ENCODE assay signal across 8 cellular contexts in genomic region chr1:32448186-32448772, GRCh38. TPM values are rescaled to one million over a fixed set of nuclear protein-coding genes. Genes with fewer than 3 reads are reported as not detected.
DNase-seq lines count a peak whose midpoint lies in the region; ATAC-seq, FAIRE-seq and TF ChIP-seq lines count a peak whose summit lies in the region.
"Not testable (repeated sequence)": the region's sequence is repeated elsewhere in the genome, so short reads cannot be mapped to it uniquely, and the experiment has no call there.

No MANE protein-coding gene starts in this region.

- peaks cover 13% of the 10 kb centered on the region for H3K9me3 ChIP-seq in mucosa of descending colon

- CTCF ChIA-PET in BJ (lab: Yijun Ruan, JAX), result interaction anchor here (0.6 to 1.8 kb wide), 10 partner anchors 9 to 428 kb away, joined by 3 to 8 read pairs (median 4); no protein-coding TSS in a partner anchor

- POLR2A ChIA-PET in BJ (lab: Charles Lee), result interaction anchor here (0.6 kb wide), 1 partner anchor 29 kb away, joined by 8 read pairs; no protein-coding TSS in a partner anchor

- intact Hi-C loops in mucosa of descending colon (cut with DNase I, micrococcal nuclease), result not testable (repeated sequence)

- peak; percentile 95 for FAIRE-seq in H54 (lab: Jason Lieb, UNC)

- not testable (repeated sequence) for ATAC-seq in mucosa of descending colon

- not testable (repeated sequence) for H3K27me3 ChIP-seq in BJ (ENCODE audit: control insufficient read depth, insufficient read depth, low read length)

- peak; percentile 83 for TF ChIP-seq CTCF in BJ (IDR thresholded peaks at IDR 0.05; ENCODE audit: insufficient read depth, low read depth, low read length)
- peak; percentile 89 for TF ChIP-seq CTCF in fibroblast of villous mesenchyme (IDR thresholded peaks at IDR 0.05; ENCODE audit: insufficient read depth, low read depth, low read length)
- peak; percentile 81 for TF ChIP-seq CTCF in mucosa of descending colon (IDR thresholded peaks at IDR 0.05)

- peak overlapping the region; percentile 16; the same call in 1 of the 2 replicates for H3K4me3 ChIP-seq in BJ (ENCODE audit: low read depth, low read length)
- peak overlapping the region; percentile 46 for H3K4me3 ChIP-seq in fibroblast of villous mesenchyme (ENCODE audit: low read depth, low read length)
- H3K4me3 ChIP-seq in mucosa of descending colon, result not testable (repeated sequence)

- not testable (repeated sequence) for H3K36me3 ChIP-seq in BJ (ENCODE audit: control insufficient read depth, insufficient read depth, low read length); mucosa of descending colon (ENCODE audit: low read depth)

- DNase-seq in BJ (ENCODE audit: low read depth), result peak; percentile 13
- DNase-seq in H54 (ENCODE audit: insufficient read length, low spot score), result not testable (repeated sequence)
- DNase-seq in NCI-H2107 (lab: John Stamatoyannopoulos, UW), result peak; percentile 37
- peak; percentile 20 for DNase-seq in SKM-1 treated with dmso at 0.1 percent for 144 hours (lab: John Stamatoyannopoulos, UW; ENCODE audit: unreplicated experiment)
- peak; percentile 31 for DNase-seq in activated naive CD4-positive, alpha-beta T cell treated with anti-CD3 and anti-CD28 coated beads, Interleukin-2, amount 50 U/mL, for 16 hours
- peak; percentile 71 for DNase-seq in fibroblast of villous mesenchyme (ENCODE audit: low read depth)
- peak; percentile 51 to 77 (median 75) for DNase-seq in mucosa of descending colon
- DNase-seq in stimulated activated CD4-positive, alpha-beta T cell treated with anti-CD3 and anti-CD28 coated beads, Interleukin-4, amount 100 ng/mL, for 48 hours (ENCODE audit: low read depth in 2 of 2), result peak; percentile 18 to 35

- H3K4me1 ChIP-seq in mucosa of descending colon (ENCODE audit: low read depth), result not testable (repeated sequence)

- not testable (repeated sequence) for TF ChIP-seq POLR2A in H54 (IDR thresholded peaks at IDR 0.05; ENCODE audit: low read depth, low read length)

RNA-seq across cellular contexts. Expression of gene ZBTB8B, which starts 16.6 kb away (rescaled TPM):
- not detected in 2 replicates for polyA plus RNA-seq in BJ (2011; rRNA removed)
- not detected in 2 replicates for polyA minus RNA-seq in BJ (2011; rRNA and poly(A)+ RNA removed)
- total RNA-seq in fibroblast of villous mesenchyme (not detected in 2 replicates), mucosa of descending colon (under 1 TPM in 1 of 3 donors, not detected in 2; 0.03 TPM)

RNA-seq across cellular contexts. Expression of gene BSDC1, which starts 54.0 kb away (rescaled TPM):
- 53.6 and 74.1 TPM in 2 replicates for polyA plus RNA-seq in BJ (2011; rRNA removed)
- polyA minus RNA-seq in BJ (2011; rRNA and poly(A)+ RNA removed), result 30.0 and 30.9 TPM in 2 replicates
- total RNA-seq in fibroblast of villous mesenchyme (58.3 and 76.4 TPM in 2 replicates), mucosa of descending colon (10 to 100 TPM; 72.1 to 89.9 (median 73.1) TPM)
